ENCODE assay signal across 25 cellular contexts in genomic region chr3:168817177-168817576, GRCh38.
"Had no signal": no experiment of that assay in that cellular context is flagged by ENCODE, and none has a peak within 500 bp of the region (broad histone marks: within the 10 kb centered on the region; RNA-seq: fewer than 3 reads in every experiment).

No MANE protein-coding gene starts in this region.

- H3K4me3 ChIP-seq: MG63, SJSA1, SK-N-MC had no signal

- ATAC-seq: HepG2 had no signal

- DNase-seq: IMR-90, Karpas-422, KG1, MG63, NCI-H1092, NCI-H1105 treated with DMSO at 0.1 percent for 48 hours, NCI-H1417 treated with DMSO at 0.1 percent for 48 hours, NCI-H146, NCI-H1694 treated with DMSO at 0.1 percent for 48 hours, NCI-H1930, NCI-H2081, NCI-H2107, NCI-H2227 treated with DMSO at 0.1 percent for 48 hours, NCI-H446, NCI-H510A, NCI-H524 treated with DMSO at 0.1 percent for 48 hours, NCI-H69, NCI-H774, Right ventricle myocardium superior, RPMI8226, SIG-M5 had no signal

- H3K36me3 ChIP-seq: MG63, SJSA1 had no signal

- H3K9me3 ChIP-seq: MG63, SJSA1 had no signal

- FAIRE-seq: HepG2, RCC 7860 had no signal

- H3K27ac ChIP-seq: SJSA1, SK-N-MC had no signal

- H3K27me3 ChIP-seq: SJSA1 had no signal

- H3K4me1 ChIP-seq: SJSA1 had no signal
